Comparison of ENCODE assay signal across 14 cellular contexts in the genomic region with DNA sequence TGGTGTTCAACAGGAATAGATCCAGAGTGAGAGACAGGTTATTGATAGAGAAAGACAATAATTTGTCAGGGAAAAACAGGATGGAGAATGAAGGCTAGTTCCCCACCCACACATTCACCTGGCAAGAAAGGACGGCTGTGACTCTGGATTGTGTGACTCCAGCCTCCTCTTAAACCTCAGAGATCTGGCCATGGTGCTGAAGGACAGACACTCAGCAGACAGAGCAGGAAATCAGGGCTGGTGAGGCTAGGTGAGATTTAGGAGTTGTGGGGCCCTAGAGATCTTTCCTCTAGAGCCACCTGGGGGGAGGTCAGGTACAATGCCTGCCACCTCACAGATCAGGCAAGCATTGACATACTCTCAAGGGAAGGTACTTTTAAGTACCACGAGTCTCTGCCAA. TPM values are rescaled to one million over a fixed set of nuclear protein-coding genes. Genes with fewer than 3 reads are reported as not detected.
A peak's percentile ranks its signal among the peaks of the same experiment; 100 is the strongest.
DNase-seq lines count a peak whose midpoint lies in the region; ATAC-seq and TF ChIP-seq lines count a peak whose summit lies in the region.
"Had no signal": no experiment of that assay in that cellular context is flagged by ENCODE, and none has a peak within 500 bp of the region (broad histone marks: within the 10 kb centered on the region; RNA-seq: fewer than 3 reads in every experiment).

No MANE protein-coding gene starts in this region.

- no peak overlapping the region for H3K4me2 ChIP-seq in HCT116 (ENCODE audit: low read length)

- no peak overlapping the region for H3K27ac ChIP-seq in HCT116 (ENCODE audit: low read depth, low read length)
- no peak overlapping the region for H3K27ac ChIP-seq in effector memory CD4-positive, alpha-beta T cell (ENCODE audit: insufficient read depth, low read length, poor library complexity, severe bottlenecking)
- H3K27ac ChIP-seq: body of pancreas, thoracic aorta had no signal

- no peaks in the 10 kb centered on the region for H3K9me2 ChIP-seq in HCT116 (ENCODE audit: insufficient read depth)

- no peak overlapping the region for H3K4me3 ChIP-seq in HCT116 (replicated peaks in 1 of 2; ENCODE audit: low read depth in 1 of 2, low read length in 2 of 2)
- H3K4me3 ChIP-seq in effector memory CD4-positive, alpha-beta T cell (ENCODE audit: insufficient read depth, low read depth, low read length, poor library complexity, severe bottlenecking), result no peak overlapping the region
- H3K4me3 ChIP-seq: body of pancreas, thoracic aorta had no signal

- TF ChIP-seq POLR2A in HCT116 (IDR thresholded peaks at IDR 0.05; ENCODE audit: borderline replicate concordance, extremely low read depth, insufficient read depth, insufficient read length), result no peak

- no peak overlapping the region for H2AFZ ChIP-seq in HCT116 (ENCODE audit: low read depth, low read length, poor library complexity, severe bottlenecking)

- CTCF ChIA-PET in HCT116 (lab: Charles Lee), result no interaction called here

- no peak for DNase-seq in HCT116 (ENCODE audit: low read depth, low spot score)
- peak; percentile 30 for DNase-seq in RKO (ENCODE audit: low spot score)
- DNase-seq in left kidney (ENCODE audit: low read depth, low spot score), result peak; percentile 56
- DNase-seq in retina, result no peak
- DNase-seq in effector memory CD4-positive, alpha-beta T cell, result no peak
- DNase-seq: activated CD4-positive, alpha-beta T cell treated with anti-CD3 and anti-CD28 coated beads for 1 hour; body of pancreas; GOT3; left ventricle myocardium superior; NCI-H187 treated with DMSO at 0.1 percent for 48 hours had no signal

- ATAC-seq in HCT116 (peak; percentile 34; the same call in 1 of the 2 replicates), GM21723 (IDR thresholded peaks at IDR 0.05; ENCODE audit: unreplicated experiment) (no peak)
- ATAC-seq: body of pancreas, left ventricle myocardium superior had no signal

- H4K20me1 ChIP-seq in HCT116 (ENCODE audit: insufficient read depth), result no peaks in the 10 kb centered on the region

- POLR2A ChIA-PET in HCT116 (lab: Charles Lee), result no interaction called here

- no peaks in the 10 kb centered on the region for H3K9me3 ChIP-seq in HCT116 (ENCODE audit: control insufficient read depth in 1 of 2, insufficient read depth in 1 of 2, low read depth in 1 of 2, low read length in 2 of 2)
- H3K9me3 ChIP-seq in effector memory CD4-positive, alpha-beta T cell (ENCODE audit: control insufficient read depth, low read length), result peaks cover 3% of the 10 kb centered on the region
- H3K9me3 ChIP-seq: body of pancreas had no signal

- no peaks in the 10 kb centered on the region for H3K36me3 ChIP-seq in HCT116 (ENCODE audit: control insufficient read depth in 1 of 2, insufficient read depth in 2 of 2, low read length in 2 of 2)
- no peaks in the 10 kb centered on the region for H3K36me3 ChIP-seq in effector memory CD4-positive, alpha-beta T cell (ENCODE audit: control insufficient read depth, insufficient read depth, low read length)
- H3K36me3 ChIP-seq: thoracic aorta had no signal

- H3K79me2 ChIP-seq in HCT116 (ENCODE audit: insufficient read depth, low read length), result no peaks in the 10 kb centered on the region

- no peaks in the 10 kb centered on the region for H3K4me1 ChIP-seq in HCT116 (ENCODE audit: control insufficient read depth in 1 of 2, insufficient read depth in 2 of 2, low read length in 2 of 2)
- no peaks in the 10 kb centered on the region for H3K4me1 ChIP-seq in effector memory CD4-positive, alpha-beta T cell (ENCODE audit: control insufficient read depth, insufficient read depth, low read length, poor library complexity, severe bottlenecking)
- H3K4me1 ChIP-seq: body of pancreas had no signal

- intact Hi-C loops in HCT116 (cut with micrococcal nuclease), result no loop called here

- BruUV-seq in HCT116 (replicated peaks; lab: Mats Ljungman, UMichigan), result no TSS peak

- TF ChIP-seq RAD21 in HCT116 (IDR thresholded peaks at IDR 0.05; ENCODE audit: low read depth), result no peak

- RAD21 ChIA-PET in HCT116 (lab: Charles Lee; ENCODE audit: low non-redundant PET in 1 of 2, low total read pairs in 2 of 2, uncharacterized antibody in 2 of 2, unreplicated experiment in 2 of 2), result no interaction called here

- no peak for TF ChIP-seq CTCF in HCT116 (IDR thresholded peaks at IDR 0.05 in 2 of 3, conservative IDR thresholded peaks at IDR 0.05 in 1 of 3; ENCODE audit: borderline replicate concordance in 1 of 3, insufficient read depth in 1 of 3, low read depth in 2 of 3, low read length in 2 of 3)

- H3K27me3 ChIP-seq in HCT116 (ENCODE audit: insufficient read depth, low read length), result 0 out of 2 replicates have a peak, but pooled peaks cover 7% of the 10 kb centered on the region
- H3K27me3 ChIP-seq in effector memory CD4-positive, alpha-beta T cell (replicated peaks; ENCODE audit: control insufficient read depth, insufficient read depth, low read length, poor library complexity, severe bottlenecking), result no peaks in the 10 kb centered on the region
- H3K27me3 ChIP-seq: body of pancreas had no signal

- H3K9ac ChIP-seq in HCT116 (ENCODE audit: low read length), result no peak overlapping the region

TF ChIP-seq in HCT116, 20 proteins besides CTCF, POLR2A, EP300 and RAD21:
- TF ChIP-seq EGR1 (IDR thresholded peaks at IDR 0.05; ENCODE audit: low read depth), result no peak
- TF ChIP-seq, protein P1, sequence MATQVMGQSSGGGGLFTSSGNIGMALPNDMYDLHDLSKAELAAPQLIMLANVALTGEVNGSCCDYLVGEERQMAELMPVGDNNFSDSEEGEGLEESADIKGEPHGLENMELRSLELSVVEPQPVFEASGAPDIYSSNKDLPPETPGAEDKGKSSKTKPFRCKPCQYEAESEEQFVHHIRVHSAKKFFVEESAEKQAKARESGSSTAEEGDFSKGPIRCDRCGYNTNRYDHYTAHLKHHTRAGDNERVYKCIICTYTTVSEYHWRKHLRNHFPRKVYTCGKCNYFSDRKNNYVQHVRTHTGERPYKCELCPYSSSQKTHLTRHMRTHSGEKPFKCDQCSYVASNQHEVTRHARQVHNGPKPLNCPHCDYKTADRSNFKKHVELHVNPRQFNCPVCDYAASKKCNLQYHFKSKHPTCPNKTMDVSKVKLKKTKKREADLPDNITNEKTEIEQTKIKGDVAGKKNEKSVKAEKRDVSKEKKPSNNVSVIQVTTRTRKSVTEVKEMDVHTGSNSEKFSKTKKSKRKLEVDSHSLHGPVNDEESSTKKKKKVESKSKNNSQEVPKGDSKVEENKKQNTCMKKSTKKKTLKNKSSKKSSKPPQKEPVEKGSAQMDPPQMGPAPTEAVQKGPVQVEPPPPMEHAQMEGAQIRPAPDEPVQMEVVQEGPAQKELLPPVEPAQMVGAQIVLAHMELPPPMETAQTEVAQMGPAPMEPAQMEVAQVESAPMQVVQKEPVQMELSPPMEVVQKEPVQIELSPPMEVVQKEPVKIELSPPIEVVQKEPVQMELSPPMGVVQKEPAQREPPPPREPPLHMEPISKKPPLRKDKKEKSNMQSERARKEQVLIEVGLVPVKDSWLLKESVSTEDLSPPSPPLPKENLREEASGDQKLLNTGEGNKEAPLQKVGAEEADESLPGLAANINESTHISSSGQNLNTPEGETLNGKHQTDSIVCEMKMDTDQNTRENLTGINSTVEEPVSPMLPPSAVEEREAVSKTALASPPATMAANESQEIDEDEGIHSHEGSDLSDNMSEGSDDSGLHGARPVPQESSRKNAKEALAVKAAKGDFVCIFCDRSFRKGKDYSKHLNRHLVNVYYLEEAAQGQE (IDR thresholded peaks at IDR 0.05; ENCODE audit: low read depth), result peak; percentile 66
TF ChIP-seq in HCT116: peak in this region for 1.

RNA-seq across cellular contexts. Expression of a gene that starts 15.2 kb away (rescaled TPM):
- not detected for total RNA-seq in HCT116 (2021; ENCODE audit: unreplicated experiment)
- 0.07 TPM in 1 of 2 replicates, not detected in the other for polyA plus RNA-seq in HCT116 (2012)
- total RNA-seq: body of pancreas, HT1080, left ventricle myocardium superior, thoracic aorta had no signal

RNA-seq across cellular contexts. Expression of a gene that starts 19.3 kb away (rescaled TPM):
- not detected for total RNA-seq in HCT116 (2021; ENCODE audit: unreplicated experiment)
- not detected in 2 replicates for polyA plus RNA-seq in HCT116 (2012)
- total RNA-seq: body of pancreas, HT1080, left ventricle myocardium superior, skeletal muscle tissue, thoracic aorta had no signal

RNA-seq across cellular contexts. Expression of a gene that starts 27.7 kb away (rescaled TPM):
- total RNA-seq in HCT116 (2021; ENCODE audit: unreplicated experiment), result not detected
- not detected in 2 replicates for polyA plus RNA-seq in HCT116 (2012)
- total RNA-seq: body of pancreas, HT1080, left ventricle myocardium superior, skeletal muscle tissue, thoracic aorta had no signal

RNA-seq across cellular contexts. Expression of a gene that starts 32.7 kb away (rescaled TPM):
- total RNA-seq in HCT116 (2021; ENCODE audit: unreplicated experiment), result not detected
- polyA plus RNA-seq in HCT116 (2012), result not detected in 2 replicates
- total RNA-seq: body of pancreas, HT1080, left ventricle myocardium superior, skeletal muscle tissue, thoracic aorta had no signal

RNA-seq across cellular contexts. Expression of a gene that starts 59.0 kb away (rescaled TPM):
- not detected for total RNA-seq in HCT116 (2021; ENCODE audit: unreplicated experiment)
- polyA plus RNA-seq in HCT116 (2012), result not detected in 2 replicates
- total RNA-seq: body of pancreas, HT1080, left ventricle myocardium superior, skeletal muscle tissue, thoracic aorta had no signal

Comparison
In these comparisons a context has a peak if more than half of its experiments do, and no peak if none do; other contexts are left out.
1. DNase-seq: peak in RKO (single experiment) and left kidney (single experiment); none in HCT116 (single experiment), retina (single experiment) and effector memory CD4-positive, alpha-beta T cell (0 of 3).